In genomic region chr15:38563723-38564519, GRCh38 we compare ENCODE assay signal across 8 cellular contexts. TPM values are rescaled to one million over a fixed set of nuclear protein-coding genes. Genes with fewer than 3 reads are reported as not detected.
DNase-seq lines count a peak whose midpoint lies in the region; ATAC-seq, FAIRE-seq and TF ChIP-seq lines count a peak whose summit lies in the region.

No MANE protein-coding gene starts in this region.

- H3K4me1 ChIP-seq in DND-41 (ENCODE audit: insufficient read depth, low read length) (peaks cover 32% of the 10 kb centered on the region), HUES6 (ENCODE audit: control insufficient read depth, insufficient read depth, low read length) (peaks cover 9% of the 10 kb centered on the region; the same call in 1 of the 2 replicates), astrocyte (ENCODE audit: insufficient read depth, low read length) (no peaks in the 10 kb centered on the region), skeletal muscle satellite cell (ENCODE audit: control insufficient read depth, insufficient read depth, low read length) (no peaks in the 10 kb centered on the region)

- peak overlapping the region; percentile 66 for H3K9ac ChIP-seq in DND-41 (ENCODE audit: low read depth, low read length)
- H3K9ac ChIP-seq in HUES6 (ENCODE audit: low read length), result peak overlapping the region; percentile 67
- H3K9ac ChIP-seq in astrocyte (ENCODE audit: low read length), result peak overlapping the region; percentile 14
- no peak overlapping the region for H3K9ac ChIP-seq in skeletal muscle satellite cell (ENCODE audit: low read depth, low read length)

- H3K36me3 ChIP-seq in DND-41 (ENCODE audit: insufficient read depth, low read length) (no peaks in the 10 kb centered on the region), HUES6 (ENCODE audit: control insufficient read depth, insufficient read depth, low read length) (no peaks in the 10 kb centered on the region), astrocyte (ENCODE audit: insufficient read depth, low read length) (no peaks in the 10 kb centered on the region), skeletal muscle satellite cell (ENCODE audit: insufficient read depth, low read length) (no peaks in the 10 kb centered on the region)

- ATAC-seq in DND-41 (ENCODE audit: insufficient read depth, low read depth) (peak; percentile 83), GM21423 (IDR thresholded peaks at IDR 0.05; ENCODE audit: unreplicated experiment) (peak; percentile 61), T-helper 17 cell (peak; percentile 78)

- H4K20me1 ChIP-seq in DND-41 (ENCODE audit: insufficient read depth, low read length) (no peaks in the 10 kb centered on the region; the same call in 1 of the 2 replicates), astrocyte (ENCODE audit: insufficient read depth, low read length) (no peaks in the 10 kb centered on the region)

- H3K27ac ChIP-seq in DND-41 (ENCODE audit: low read length) (peak overlapping the region; percentile 79), HUES6 (ENCODE audit: low read depth, low read length) (no peak overlapping the region), astrocyte (ENCODE audit: low read depth, low read length) (no peak overlapping the region)

- peak overlapping the region; percentile 91 for H3K4me2 ChIP-seq in DND-41 (ENCODE audit: insufficient read depth, low read length)
- H3K4me2 ChIP-seq in astrocyte (ENCODE audit: low read length), result peak overlapping the region; percentile 87
- peak overlapping the region; percentile 85 for H3K4me2 ChIP-seq in skeletal muscle satellite cell (ENCODE audit: low read length)

- peaks cover 46% of the 10 kb centered on the region for H3K4me1 Mint-ChIP-seq in T-helper 17 cell
- peaks cover 4% of the 10 kb centered on the region for H3K4me1 Mint-ChIP-seq in astrocyte (ENCODE audit: low read depth, unreplicated experiment)

- H3K9me3 ChIP-seq in DND-41 (ENCODE audit: insufficient read depth, low read length, severe bottlenecking) (no peaks in the 10 kb centered on the region), HUES6 (ENCODE audit: control insufficient read depth, insufficient read depth, low read depth, low read length) (no peaks in the 10 kb centered on the region), T-helper 17 cell (ENCODE audit: control insufficient read depth, low read length, poor library complexity, severe bottlenecking) (no peaks in the 10 kb centered on the region), astrocyte (ENCODE audit: insufficient read depth, low read depth, low read length) (no peaks in the 10 kb centered on the region), skeletal muscle satellite cell (replicated peaks; ENCODE audit: low read length) (no peaks in the 10 kb centered on the region)

- H3K27me3 Mint-ChIP-seq in T-helper 17 cell (no peaks in the 10 kb centered on the region), astrocyte (ENCODE audit: low read depth, unreplicated experiment) (peaks cover 49% of the 10 kb centered on the region)

- peaks cover 4% of the 10 kb centered on the region for H3K9me3 Mint-ChIP-seq in astrocyte (ENCODE audit: unreplicated experiment)

- DNase-seq in DND-41 (peak; percentile 76), T-helper 17 cell (peak; percentile 80 to 89 (median 83)), astrocyte (ENCODE audit: low read depth) (no peak), Kasumi-1 (lab: John Stamatoyannopoulos, UW) (no peak)

- TF ChIP-seq CTCF in DND-41 (IDR thresholded peaks at IDR 0.05; ENCODE audit: borderline replicate concordance, extremely low read depth, low read length, poor library complexity, severe bottlenecking), result peak; percentile 90
- TF ChIP-seq CTCF in astrocyte (IDR thresholded peaks at IDR 0.05; ENCODE audit: insufficient read depth, low read depth, low read length), result peak; percentile 47

- no peak for FAIRE-seq in astrocyte (lab: Jason Lieb, UNC)

- H3K4me3 ChIP-seq in DND-41 (ENCODE audit: low read depth in 1 of 2, low read length in 2 of 2), result peak overlapping the region; percentile 27 to 68; a peak in 3 of 4 replicates
- peak overlapping the region; percentile 62 for H3K4me3 ChIP-seq in HUES6 (ENCODE audit: low read depth, low read length)
- H3K4me3 ChIP-seq in astrocyte (ENCODE audit: insufficient read depth, low read depth, low read length), result peak overlapping the region; percentile 48
- peak overlapping the region; percentile 57 for H3K4me3 ChIP-seq in iPS-11a (ENCODE audit: low read depth, low read length)
- peak overlapping the region; percentile 68 for H3K4me3 ChIP-seq in skeletal muscle satellite cell (ENCODE audit: low read length)

- peak overlapping the region; percentile 59 for H2AFZ ChIP-seq in DND-41 (ENCODE audit: low read depth, low read length)
- peak overlapping the region; percentile 56 for H2AFZ ChIP-seq in astrocyte (ENCODE audit: low read depth, low read length)

- no peaks in the 10 kb centered on the region for H3K27me3 ChIP-seq in DND-41 (ENCODE audit: insufficient read depth, low read length, poor library complexity)
- peaks cover 48% of the 10 kb centered on the region for H3K27me3 ChIP-seq in HUES6 (ENCODE audit: control insufficient read depth, insufficient read depth, low read length)
- peaks cover 27% of the 10 kb centered on the region for H3K27me3 ChIP-seq in astrocyte (ENCODE audit: insufficient read depth, low read length)
- H3K27me3 ChIP-seq in skeletal muscle satellite cell (ENCODE audit: control insufficient read depth, insufficient read depth, low read length), result peaks cover 73% of the 10 kb centered on the region

- H3K79me2 ChIP-seq in DND-41 (ENCODE audit: insufficient read depth, low read length) (peaks cover 11% of the 10 kb centered on the region), astrocyte (ENCODE audit: insufficient read depth, low read length) (no peaks in the 10 kb centered on the region)

- H3K36me3 Mint-ChIP-seq in T-helper 17 cell (ENCODE audit: low read depth) (peaks cover 13% of the 10 kb centered on the region), astrocyte (ENCODE audit: low read depth, unreplicated experiment) (no peaks in the 10 kb centered on the region)

- peak overlapping the region; percentile 97 for H3K4me3 Mint-ChIP-seq in T-helper 17 cell
- peak overlapping the region; percentile 81 for H3K4me3 Mint-ChIP-seq in astrocyte (ENCODE audit: unreplicated experiment)

- H3K27ac Mint-ChIP-seq in T-helper 17 cell, result peak overlapping the region; percentile 98
- no peak overlapping the region for H3K27ac Mint-ChIP-seq in astrocyte (ENCODE audit: unreplicated experiment)

RNA-seq across cellular contexts. Expression of gene RASGRP1, which starts 0.7 kb away (rescaled TPM):
- total RNA-seq in T-helper 17 cell (100 to 1,000 TPM; 121 to 138 TPM), astrocyte (0.50 and 1.4 TPM in 2 replicates)
- 0.22 TPM in 1 of 2 replicates, not detected in the other for total RNA-seq in skeletal muscle satellite cell (2012; rRNA removed)

Comparison
In these comparisons a context has a peak if more than half of its experiments do, and no peak if none do; other contexts are left out.
1. DNase-seq: peak in DND-41 (single experiment) and T-helper 17 cell (3 of 3); none in astrocyte (single experiment) and Kasumi-1 (0 of 2).
2. RNA of gene RASGRP1, which starts 0.7 kb away (total RNA-seq): 121 to 138 TPM in T-helper 17 cell; 0.50 to 1.4 TPM in astrocyte; every median in the first group is over 10 times any median in the second.
3. Peak in every context shown above with its lines, with median percentiles within 50 percentile points of each other: ATAC-seq, H3K4me2 ChIP-seq and H3K4me3 ChIP-seq.